ENCODE assay signal across 8 cellular contexts in the genomic region with DNA sequence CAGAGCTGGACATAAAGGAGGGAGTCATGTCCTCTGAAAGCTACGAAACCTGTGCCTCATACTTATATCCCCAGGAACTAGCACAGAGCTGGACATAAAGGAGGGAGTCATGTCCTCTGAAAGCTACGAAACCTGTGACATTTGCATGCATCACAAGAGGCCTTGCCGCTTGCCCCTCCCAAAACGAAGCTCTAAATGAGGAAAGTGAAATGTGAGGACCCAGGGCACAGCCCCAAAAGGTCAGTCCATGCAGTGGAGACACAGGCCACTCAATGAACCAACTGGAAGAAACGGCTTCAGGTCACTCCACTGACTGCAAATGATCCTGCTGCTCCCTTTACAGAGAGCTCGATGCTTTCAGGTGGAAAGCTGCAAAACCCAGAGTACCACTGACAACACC.
"Had no signal": no experiment of that assay in that cellular context is flagged by ENCODE, and none has a peak within 500 bp of the region (broad histone marks: within the 10 kb centered on the region; RNA-seq: fewer than 3 reads in every experiment).

No MANE protein-coding gene starts in this region.

- ATAC-seq: HCT116, K562 had no signal

- H3K27ac ChIP-seq: GM23248 had no signal

- DNase-seq: GM23248, GOT3, H7, HFFc6, IMR-90 had no signal

- H3K4me3 ChIP-seq: GM23248, HAP-1, K562 had no signal

- H3K9me3 Mint-ChIP-seq: HFFc6 had no signal

- H3K4me3 Mint-ChIP-seq: HFFc6 had no signal

- H3K27ac Mint-ChIP-seq: HFFc6 had no signal

- H3K9me3 ChIP-seq: HAP-1 had no signal

- H3K36me3 ChIP-seq: HAP-1 had no signal
